In the genomic region with DNA sequence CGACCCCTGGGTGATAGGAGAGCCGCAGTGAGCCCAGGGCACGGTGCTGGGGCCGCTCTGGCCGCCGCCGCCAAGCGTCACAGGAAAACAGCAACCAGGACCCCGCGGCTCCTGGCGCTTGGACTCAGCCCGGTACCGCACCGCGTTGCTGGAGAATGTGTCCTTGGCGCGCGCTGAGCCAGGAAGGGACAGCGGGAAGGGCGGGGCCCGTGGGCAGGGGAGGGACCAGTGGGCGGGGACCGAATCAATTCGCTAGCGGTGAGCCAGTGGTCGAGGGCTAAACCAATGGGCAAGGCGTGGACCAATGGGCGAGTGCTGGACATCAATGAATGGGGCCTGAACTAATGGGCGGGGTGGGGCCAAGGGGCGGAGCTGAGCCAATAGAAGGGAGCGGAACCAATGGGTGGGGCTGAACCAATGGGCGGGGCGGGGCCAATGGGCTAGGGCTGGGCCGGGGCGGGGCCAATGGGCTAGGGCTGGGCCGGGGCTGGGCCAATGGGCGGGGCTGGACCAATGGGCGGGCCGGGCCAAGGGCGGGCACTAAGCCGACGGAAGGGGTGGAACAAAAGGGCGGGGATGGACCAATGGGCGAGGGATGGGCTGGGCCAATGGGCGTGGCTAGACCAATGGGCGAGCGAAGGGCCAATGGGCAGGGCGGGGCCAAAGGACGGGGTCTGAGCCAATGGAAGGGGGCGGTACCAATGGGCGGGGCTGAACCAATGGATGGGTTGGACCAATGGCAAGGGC, we compare ENCODE assay signal across 1 cellular context.
TF ChIP-seq lines count a peak whose summit lies in the region.

No MANE protein-coding gene starts in this region.

TF ChIP-seq in HepG2, 621 proteins besides CTCF, POLR2A, EP300 and RAD21 (continues in another document):
- TF ChIP-seq KMT2A (CRISPR knock-in tag; IDR thresholded peaks at IDR 0.05) = no peak
- TF ChIP-seq ZNF605 (CRISPR knock-in tag; IDR thresholded peaks at IDR 0.05) = peak; percentile 42; the same call in 1 of the 2 replicates
- TF ChIP-seq ZNF317 (CRISPR knock-in tag; IDR thresholded peaks at IDR 0.05) = peak; percentile 66; the same call in 1 of the 2 replicates
- TF ChIP-seq ARNT (IDR thresholded peaks at IDR 0.05) = no peak
- 0 out of 2 replicates have a peak, but pooled peaks have one; percentile 32 for TF ChIP-seq MEF2D (CRISPR knock-in tag; IDR thresholded peaks at IDR 0.05)
- TF ChIP-seq PTBP1 (IDR thresholded peaks at IDR 0.05; ENCODE audit: low read depth, low read length, poor library complexity, severe bottlenecking) = no peak
- TF ChIP-seq, protein P1, sequence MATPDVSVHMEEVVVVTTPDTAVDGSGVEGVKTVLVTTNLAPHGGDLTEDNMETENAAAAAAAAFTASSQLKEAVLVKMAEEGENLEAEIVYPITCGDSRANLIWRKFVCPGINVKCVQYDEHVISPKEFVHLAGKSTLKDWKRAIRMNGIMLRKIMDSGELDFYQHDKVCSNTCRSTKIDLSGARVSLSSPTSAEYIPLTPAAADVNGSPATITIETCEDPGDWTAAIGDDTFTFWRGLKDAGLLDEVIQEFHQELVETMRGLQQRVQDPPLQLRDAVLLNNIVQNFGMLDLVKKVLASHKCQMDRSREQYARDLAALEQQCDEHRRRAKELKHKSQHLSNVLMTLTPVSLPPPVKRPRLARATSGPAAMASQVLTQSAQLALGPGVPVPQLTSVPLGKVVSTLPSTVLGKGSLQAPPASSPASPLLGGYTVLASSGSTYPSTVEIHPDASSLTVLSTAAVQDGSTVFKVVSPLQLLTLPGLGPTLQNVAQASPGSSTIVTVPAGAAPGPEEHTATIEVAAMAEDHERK (CRISPR knock-in tag; IDR thresholded peaks at IDR 0.05; ENCODE audit: low read depth) = no peak
- 0 out of 2 replicates have a peak, but pooled peaks have one; percentile 72 for TF ChIP-seq ZNF720 (CRISPR knock-in tag; IDR thresholded peaks at IDR 0.05)
- 0 out of 2 replicates have a peak, but pooled peaks have one; percentile 7 for TF ChIP-seq MTERF4 (CRISPR knock-in tag; IDR thresholded peaks at IDR 0.05)
- TF ChIP-seq MBNL3 (CRISPR knock-in tag; conservative IDR thresholded peaks at IDR 0.05) = no peak
- TF ChIP-seq, protein P2, sequence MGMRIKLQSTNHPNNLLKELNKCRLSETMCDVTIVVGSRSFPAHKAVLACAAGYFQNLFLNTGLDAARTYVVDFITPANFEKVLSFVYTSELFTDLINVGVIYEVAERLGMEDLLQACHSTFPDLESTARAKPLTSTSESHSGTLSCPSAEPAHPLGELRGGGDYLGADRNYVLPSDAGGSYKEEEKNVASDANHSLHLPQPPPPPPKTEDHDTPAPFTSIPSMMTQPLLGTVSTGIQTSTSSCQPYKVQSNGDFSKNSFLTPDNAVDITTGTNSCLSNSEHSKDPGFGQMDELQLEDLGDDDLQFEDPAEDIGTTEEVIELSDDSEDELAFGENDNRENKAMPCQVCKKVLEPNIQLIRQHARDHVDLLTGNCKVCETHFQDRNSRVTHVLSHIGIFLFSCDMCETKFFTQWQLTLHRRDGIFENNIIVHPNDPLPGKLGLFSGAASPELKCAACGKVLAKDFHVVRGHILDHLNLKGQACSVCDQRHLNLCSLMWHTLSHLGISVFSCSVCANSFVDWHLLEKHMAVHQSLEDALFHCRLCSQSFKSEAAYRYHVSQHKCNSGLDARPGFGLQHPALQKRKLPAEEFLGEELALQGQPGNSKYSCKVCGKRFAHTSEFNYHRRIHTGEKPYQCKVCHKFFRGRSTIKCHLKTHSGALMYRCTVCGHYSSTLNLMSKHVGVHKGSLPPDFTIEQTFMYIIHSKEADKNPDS (CRISPR knock-in tag; IDR thresholded peaks at IDR 0.05) = 0 out of 2 replicates have a peak, but pooled peaks have one; percentile 32
- TF ChIP-seq, protein P3, sequence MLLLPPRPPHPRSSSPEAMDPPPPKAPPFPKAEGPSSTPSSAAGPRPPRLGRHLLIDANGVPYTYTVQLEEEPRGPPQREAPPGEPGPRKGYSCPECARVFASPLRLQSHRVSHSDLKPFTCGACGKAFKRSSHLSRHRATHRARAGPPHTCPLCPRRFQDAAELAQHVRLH (CRISPR knock-in tag; IDR thresholded peaks at IDR 0.05; ENCODE audit: borderline replicate concordance, low read depth) = peak; percentile 65; the same call in 1 of the 2 replicates
- TF ChIP-seq TEAD2 (CRISPR knock-in tag; IDR thresholded peaks at IDR 0.05) = no peak
- TF ChIP-seq CHD2 (IDR thresholded peaks at IDR 0.05; ENCODE audit: low read depth, low read length) = peak; percentile 17; the same call in 1 of the 2 replicates
- TF ChIP-seq MXD3 (CRISPR knock-in tag; IDR thresholded peaks at IDR 0.05) = 0 out of 2 replicates have a peak, but pooled peaks have one; percentile 38
- no peak for TF ChIP-seq HNF4G (IDR thresholded peaks at IDR 0.05; ENCODE audit: borderline replicate concordance, low read depth, low read length)
- peak; percentile 61; the same call in 1 of the 2 replicates for TF ChIP-seq HNF4G (CRISPR knock-in tag; IDR thresholded peaks at IDR 0.05; ENCODE audit: borderline replicate concordance, low read depth)
- no peak for TF ChIP-seq FLYWCH1 (CRISPR knock-in tag; IDR thresholded peaks at IDR 0.05)
- TF ChIP-seq ZNF251 (CRISPR knock-in tag; IDR thresholded peaks at IDR 0.05) = 0 out of 2 replicates have a peak, but pooled peaks have one; percentile 63
- TF ChIP-seq RAD51 (IDR thresholded peaks at IDR 0.05; ENCODE audit: borderline replicate concordance) = no peak
- TF ChIP-seq DZIP1 (CRISPR knock-in tag; IDR thresholded peaks at IDR 0.05) = no peak
- peak; percentile 93 for TF ChIP-seq FOXC1 (CRISPR knock-in tag; IDR thresholded peaks at IDR 0.05; ENCODE audit: borderline replicate concordance)
- TF ChIP-seq AFF4 (CRISPR knock-in tag; IDR thresholded peaks at IDR 0.05) = 0 out of 2 replicates have a peak, but pooled peaks have one; percentile 44
- TF ChIP-seq HMGXB3 (CRISPR knock-in tag; IDR thresholded peaks at IDR 0.05; ENCODE audit: borderline replicate concordance) = 0 out of 2 replicates have a peak, but pooled peaks have one; percentile 34
- TF ChIP-seq RFX1 (IDR thresholded peaks at IDR 0.05) = no peak
- TF ChIP-seq KAT7 (CRISPR knock-in tag; IDR thresholded peaks at IDR 0.05; ENCODE audit: borderline replicate concordance) = no peak
- no peak for TF ChIP-seq THYN1 (CRISPR knock-in tag; IDR thresholded peaks at IDR 0.05; ENCODE audit: borderline replicate concordance, low read depth)
- TF ChIP-seq ZNF460 (CRISPR knock-in tag; IDR thresholded peaks at IDR 0.05; ENCODE audit: borderline replicate concordance) = no peak
- no peak for TF ChIP-seq ZNF841 (CRISPR knock-in tag; IDR thresholded peaks at IDR 0.05; ENCODE audit: borderline replicate concordance)
- TF ChIP-seq BHLHE40 (IDR thresholded peaks at IDR 0.05; ENCODE audit: low read length) = 0 out of 2 replicates have a peak, but pooled peaks have one; percentile 35
- no peak for TF ChIP-seq ZBTB49 (CRISPR knock-in tag; IDR thresholded peaks at IDR 0.05; ENCODE audit: borderline replicate concordance)
- no peak for TF ChIP-seq CBX5 (CRISPR knock-in tag; IDR thresholded peaks at IDR 0.05; ENCODE audit: borderline replicate concordance)
- peak; percentile 75 for TF ChIP-seq SALL1 (CRISPR knock-in tag; IDR thresholded peaks at IDR 0.05)
